In the genomic region with DNA sequence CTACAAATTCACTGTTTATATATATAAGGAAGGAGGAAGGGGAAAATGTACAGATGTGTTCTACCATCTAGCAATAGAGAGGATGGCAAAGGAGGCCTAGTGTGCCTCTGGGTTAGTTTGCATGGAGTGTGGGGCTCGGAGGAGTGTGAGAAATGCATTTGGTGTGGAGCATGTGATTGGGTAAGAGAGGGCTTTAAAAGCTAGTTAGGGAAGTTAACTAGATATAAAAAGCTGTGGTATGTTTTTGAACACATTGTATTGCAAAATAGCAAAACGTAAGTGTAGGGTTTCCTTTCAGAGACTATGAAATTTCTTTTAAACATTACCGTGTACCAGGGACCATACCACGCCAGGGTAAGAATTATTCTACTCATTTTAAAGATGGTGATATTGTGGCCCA, we compare ENCODE assay signal across 14 cellular contexts. TPM values are rescaled to one million over a fixed set of nuclear protein-coding genes. Genes with fewer than 3 reads are reported as not detected.
"Had no signal": no experiment of that assay in that cellular context is flagged by ENCODE, and none has a peak within 500 bp of the region (broad histone marks: within the 10 kb centered on the region; RNA-seq: fewer than 3 reads in every experiment).

No MANE protein-coding gene starts in this region.

- H3K36me3 ChIP-seq: lower lobe of right lung, sigmoid colon, thoracic aorta, upper lobe of right lung had no signal

- H3K27ac ChIP-seq: body of pancreas, dorsolateral prefrontal cortex, epithelial cell of prostate, lower lobe of right lung, sigmoid colon, thoracic aorta, upper lobe of right lung had no signal

- H3K9me3 ChIP-seq: lower lobe of right lung, sigmoid colon, thoracic aorta, upper lobe of right lung had no signal

- H3K4me3 ChIP-seq: body of pancreas, dorsolateral prefrontal cortex, lower lobe of right lung, sigmoid colon, thoracic aorta, upper lobe of right lung had no signal

- DNase-seq: activated CD4-positive, alpha-beta T cell treated with anti-CD3 and anti-CD28 coated beads for 36 hours; activated CD4-positive, alpha-beta T cell treated with anti-CD3 and anti-CD28 coated beads, Interleukin-2, amount 50 U/mL, for 48 hours; amniotic stem cell; body of pancreas; dorsolateral prefrontal cortex; head of caudate nucleus; lower lobe of right lung; sigmoid colon; stimulated activated naive B cell treated with anti-CD40 and anti-IgM and Interleukin-4, amounts not matched to agents 10 μg/mL and 1 μg/mL and 100 μg/mL, for 72 hours; upper lobe of right lung had no signal

- H3K27me3 ChIP-seq: body of pancreas, dorsolateral prefrontal cortex, sigmoid colon, upper lobe of right lung had no signal

- H3K4me1 ChIP-seq: body of pancreas, lower lobe of right lung, sigmoid colon, upper lobe of right lung had no signal

RNA-seq across cellular contexts. Expression of gene STXBP6, which starts 53.3 kb away (rescaled TPM):
- total RNA-seq: activated CD4-positive, alpha-beta T cell treated with anti-CD3 and anti-CD28 coated beads for 36 hours; activated T-helper 1 cell treated with anti-CD3 and anti-CD28 coated beads, Interleukin-12 subunit alpha, Interleukin-12 subunit beta, Interleukin-2, Interleukin-4 antibody, amounts not matched to agents 30 ng/mL and 10 ng/mL and 1 ng/mL, durations not matched to agents 14 hours and 24 hours and 36 hours; T-helper 2 cell treated with Interferon-gamma antibody and Interleukin-4, amounts not matched to agents 100 ng/mL and 5 ng/mL, for 36 hours had no signal
